1 cellular context compared by ENCODE assay signal in genomic region chr22:46120420-46120737, GRCh38.
TF ChIP-seq lines count a peak whose summit lies in the region.

No MANE protein-coding gene starts in this region.

TF ChIP-seq in K562, 482 proteins besides CTCF, POLR2A, EP300 and RAD21:
- TF ChIP-seq CREB3L1 (IDR thresholded peaks at IDR 0.05; ENCODE audit: borderline replicate concordance, low read depth) (peak; percentile 14), GTF3C2 (IDR thresholded peaks at IDR 0.05; ENCODE audit: borderline replicate concordance, extremely low read depth, insufficient read length) (no peak), AFF1 (IDR thresholded peaks at IDR 0.05; ENCODE audit: low read depth in 1 of 2, partially characterized antibody in 2 of 2) (no peak)
TF ChIP-seq in K562: peak in this region for 1.
